ENCODE assay signal across 8 cellular contexts in genomic region chr13:109790951-109791605, GRCh38. TPM values are rescaled to one million over a fixed set of nuclear protein-coding genes. Genes with fewer than 3 reads are reported as not detected.
DNase-seq lines count a peak whose midpoint lies in the region; ATAC-seq and TF ChIP-seq lines count a peak whose summit lies in the region.

No MANE protein-coding gene starts in this region.

- peaks cover 9% of the 10 kb centered on the region for H3K4me1 ChIP-seq in CD8-positive, alpha-beta T cell (ENCODE audit: insufficient read depth, low read length)
- no peaks in the 10 kb centered on the region for H3K4me1 ChIP-seq in NT2/D1 (ENCODE audit: insufficient read depth, insufficient read length)

- CTCF ChIA-PET in CD8-positive, alpha-beta T cell (lab: Charles Lee): interaction anchor here (0.7 to 1.8 kb wide), 5 partner anchors 10 to 830 kb away, joined by 3 to 8 read pairs (median 4); no protein-coding TSS in a partner anchor

- DNase-seq in CD8-positive, alpha-beta T cell: peak in 5 of 7 experiments; percentile 7 to 54 (median 43)
- DNase-seq in HFF-Myc (ENCODE audit: extremely low read depth, low read depth) (no peak), NT2/D1 (ENCODE audit: low read depth, low spot score) (peak; percentile 40), brain microvascular endothelial cell (peak; percentile 35), myocyte (ENCODE audit: low read depth) (peak; percentile 49), glomerular visceral epithelial cell (ENCODE audit: extremely low spot score) (no peak), iPS-NIHi11 (ENCODE audit: low spot score) (no peak)

- H3K27ac ChIP-seq in CD8-positive, alpha-beta T cell (ENCODE audit: low read depth, low read length): no peak overlapping the region
- H3K27ac ChIP-seq in brain microvascular endothelial cell: no peak overlapping the region

- H3K9ac ChIP-seq in NT2/D1 (ENCODE audit: insufficient read length, low read depth): no peak overlapping the region

- H3K9me3 ChIP-seq in CD8-positive, alpha-beta T cell (ENCODE audit: low read length): no peaks in the 10 kb centered on the region
- H3K9me3 ChIP-seq in NT2/D1 (ENCODE audit: insufficient read depth, low read length): no peaks in the 10 kb centered on the region

- no peak for ATAC-seq in CD8-positive, alpha-beta T cell
- ATAC-seq in HG03139 (IDR thresholded peaks at IDR 0.05; ENCODE audit: unreplicated experiment): no peak

- peak overlapping the region; percentile 52 for H3K27ac Mint-ChIP-seq in CD8-positive, alpha-beta T cell

- H3K36me3 ChIP-seq in CD8-positive, alpha-beta T cell (ENCODE audit: insufficient read depth, low read length): no peaks in the 10 kb centered on the region
- H3K36me3 ChIP-seq in NT2/D1 (ENCODE audit: insufficient read depth, insufficient read length, low read length): no peaks in the 10 kb centered on the region
- no peaks in the 10 kb centered on the region for H3K36me3 ChIP-seq in brain microvascular endothelial cell (replicated peaks)

- peaks cover 5% of the 10 kb centered on the region for H3K27me3 Mint-ChIP-seq in CD8-positive, alpha-beta T cell (ENCODE audit: low read depth)

- TF ChIP-seq CTCF in CD8-positive, alpha-beta T cell (IDR thresholded peaks at IDR 0.05): peak; percentile 47
- TF ChIP-seq CTCF in HFF-Myc (IDR thresholded peaks at IDR 0.05; ENCODE audit: low read depth, low read length, missing control alignments): peak; percentile 50
- TF ChIP-seq CTCF in brain microvascular endothelial cell (IDR thresholded peaks at IDR 0.05; ENCODE audit: low read depth, low read length, missing control alignments): peak; percentile 70

- POLR2A ChIA-PET in CD8-positive, alpha-beta T cell (lab: Charles Lee): no interaction called here

- H3K4me1 Mint-ChIP-seq in CD8-positive, alpha-beta T cell (ENCODE audit: low read depth): peaks cover 25% of the 10 kb centered on the region

- H3K27me3 ChIP-seq in CD8-positive, alpha-beta T cell (ENCODE audit: insufficient read depth, low read length): no peaks in the 10 kb centered on the region
- H3K27me3 ChIP-seq in NT2/D1 (ENCODE audit: insufficient read depth, insufficient read length) (peaks cover 6% of the 10 kb centered on the region), brain microvascular endothelial cell (replicated peaks) (no peaks in the 10 kb centered on the region)

- H3K36me3 Mint-ChIP-seq in CD8-positive, alpha-beta T cell: no peaks in the 10 kb centered on the region

- H3K4me3 ChIP-seq in CD8-positive, alpha-beta T cell (ENCODE audit: low read depth, low read length): no peak overlapping the region
- H3K4me3 ChIP-seq in HFF-Myc (replicated peaks; ENCODE audit: low read depth, low read length): no peak overlapping the region
- H3K4me3 ChIP-seq in NT2/D1 (ENCODE audit: insufficient read length, low read depth): no peak overlapping the region
- no peak overlapping the region for H3K4me3 ChIP-seq in brain microvascular endothelial cell (ENCODE audit: low read depth, low read length)

- no peak overlapping the region for H3K4me3 Mint-ChIP-seq in CD8-positive, alpha-beta T cell

- no peaks in the 10 kb centered on the region for H3K9me3 Mint-ChIP-seq in CD8-positive, alpha-beta T cell

- intact Hi-C loops in CD8-positive, alpha-beta T cell (cut with DNase I, micrococcal nuclease): loop anchor here (1.0 to 10.0 kb wide), 6 partner anchors 26 to 1466 kb away; no protein-coding TSS in a partner anchor

- in situ Hi-C loops in brain microvascular endothelial cell (cut with HindIII; ENCODE audit: low pct_ligation_motif_present, low sequenced_read_pairs): loop anchor here (25.0 kb wide), 1 partner anchor 321 kb away; no protein-coding TSS in a partner anchor

RNA-seq across cellular contexts. Expression of gene IRS2, which starts 4.7 kb away (rescaled TPM):
- total RNA-seq in CD8-positive, alpha-beta T cell: 100 to 1,000 TPM; 197 to 201 TPM
- total RNA-seq in myocyte: 5.7 and 6.1 TPM in 2 replicates
- 6.7 TPM for polyA plus RNA-seq in myocyte (2012)

Comparison
In these comparisons a context has a peak if more than half of its experiments do, and no peak if none do; other contexts are left out.
1. DNase-seq: peak in CD8-positive, alpha-beta T cell (5 of 7), NT2/D1 (single experiment), brain microvascular endothelial cell (single experiment) and myocyte (single experiment); none in HFF-Myc (single experiment), glomerular visceral epithelial cell (single experiment) and iPS-NIHi11 (single experiment).
2. RNA of gene IRS2, which starts 4.7 kb away (total RNA-seq): 197 to 201 TPM in CD8-positive, alpha-beta T cell; 5.7 to 6.1 TPM in myocyte; every median in the first group is over 10 times any median in the second.
3. Peak in every context shown above with its lines, with median percentiles within 50 percentile points of each other: CTCF ChIP-seq.